Comparison of ENCODE assay signal across 19 cellular contexts in the genomic region with DNA sequence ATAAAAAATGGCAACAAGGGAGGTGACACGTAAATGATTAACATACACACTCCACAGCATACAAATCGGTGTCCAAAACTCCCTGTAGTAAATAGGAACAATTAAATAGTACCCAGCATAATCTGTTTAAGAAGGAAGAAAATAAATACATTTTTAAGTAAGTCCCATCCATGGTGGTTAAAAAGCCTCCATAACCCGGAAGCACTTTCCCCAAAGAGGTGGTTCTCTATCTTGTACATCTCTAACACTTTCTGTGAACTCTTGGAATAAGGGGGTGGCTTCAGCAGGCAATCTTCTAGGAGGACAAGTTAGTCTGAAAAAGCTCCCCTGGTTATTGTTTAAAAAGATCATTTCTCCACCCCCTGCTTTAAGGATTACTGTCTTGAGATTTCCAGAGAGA.
DNase-seq lines count a peak whose midpoint lies in the region; ATAC-seq and TF ChIP-seq lines count a peak whose summit lies in the region.
"Had no signal": no experiment of that assay in that cellular context is flagged by ENCODE, and none has a peak within 500 bp of the region (broad histone marks: within the 10 kb centered on the region; RNA-seq: fewer than 3 reads in every experiment).

No MANE protein-coding gene starts in this region.

- H3K79me1 ChIP-seq in IMR-90 (ENCODE audit: low read depth in 1 of 2, low read length in 2 of 2), result peaks cover 40 to 76% of the 10 kb centered on the region in 2 experiments

- H3K36me3 ChIP-seq in ACC112 (ENCODE audit: insufficient read depth, low read length), result no peaks in the 10 kb centered on the region
- H3K36me3 ChIP-seq in IMR-90 (ENCODE audit: control insufficient read depth, insufficient read depth, low read length), result no peaks in the 10 kb centered on the region
- H3K36me3 ChIP-seq in mammary epithelial cell (ENCODE audit: insufficient read depth, low read length), result no peaks in the 10 kb centered on the region
- no peaks in the 10 kb centered on the region for H3K36me3 ChIP-seq in osteoblast (ENCODE audit: insufficient read depth, low read length)
- H3K36me3 ChIP-seq: HAP-1, right lobe of liver, thoracic aorta had no signal

- H3K56ac ChIP-seq in IMR-90 (ENCODE audit: extremely low read depth, insufficient read depth, low read length), result no peak overlapping the region

- 0 out of 2 replicates have a peak overlapping the region, but pooled peaks have one; percentile 49 for H3K14ac ChIP-seq in IMR-90 (replicated peaks; ENCODE audit: low read depth, low read length)

- dilution Hi-C loops in IMR-90 (cut with HindIII; ENCODE audit: low sequenced_read_pairs, unreplicated experiment) (no loop called here), mammary epithelial cell (cut with HindIII; ENCODE audit: low sequenced_read_pairs) (no loop called here)

- in situ Hi-C loops in IMR-90 (cut with MboI; ENCODE audit: low sequenced_read_pairs) (no loop called here), mammary epithelial cell (cut with MboI; ENCODE audit: low sequenced_read_pairs in 2 of 2) (no loop called here)

- H3K9me3 ChIP-seq in IMR-90 (ENCODE audit: control insufficient read depth, insufficient read depth, low read length) (no peaks in the 10 kb centered on the region), mammary epithelial cell (replicated peaks; ENCODE audit: insufficient read depth, low read length) (no peaks in the 10 kb centered on the region), osteoblast (ENCODE audit: low read depth, low read length) (no peaks in the 10 kb centered on the region)
- H3K9me3 ChIP-seq: HAP-1, right lobe of liver, thoracic aorta had no signal

- H3K18ac ChIP-seq in IMR-90 (ENCODE audit: low read depth, low read length), result no peak overlapping the region

- POLR2A ChIA-PET in IMR-90 (lab: Charles Lee; ENCODE audit: unreplicated experiment), result no interaction called here

- H2BK20ac ChIP-seq in IMR-90 (ENCODE audit: low read depth, low read length), result no peak overlapping the region

- H3K4me2 ChIP-seq in IMR-90 (ENCODE audit: low read depth, low read length), result no peak overlapping the region
- H3K4me2 ChIP-seq in mammary epithelial cell (ENCODE audit: insufficient read depth, low read depth, low read length), result peak overlapping the region; percentile 72
- H3K4me2 ChIP-seq in osteoblast (ENCODE audit: insufficient read depth, low read length), result no peak overlapping the region
- H3K4me2 ChIP-seq: KMS-11 had no signal

- H3K27ac ChIP-seq in ACC112 (ENCODE audit: low read depth, low read length), result peak overlapping the region; percentile 63; the same call in 1 of the 2 replicates
- no peak overlapping the region for H3K27ac ChIP-seq in IMR-90 (ENCODE audit: insufficient read depth, low read length)
- peak overlapping the region; percentile 98 for H3K27ac ChIP-seq in mammary epithelial cell (ENCODE audit: insufficient read depth, low read depth, low read length)
- H3K27ac ChIP-seq in osteoblast (ENCODE audit: low read depth, low read length), result peak overlapping the region; percentile 95
- H3K27ac ChIP-seq: KMS-11, right lobe of liver, thoracic aorta had no signal

- H4K20me1 ChIP-seq in IMR-90 (ENCODE audit: insufficient read depth, low read length), result peaks cover 48% of the 10 kb centered on the region
- H4K20me1 ChIP-seq in mammary epithelial cell (ENCODE audit: insufficient read depth, low read length), result no peaks in the 10 kb centered on the region
- peaks cover 3% of the 10 kb centered on the region for H4K20me1 ChIP-seq in osteoblast (ENCODE audit: insufficient read depth, low read length)

- BruUV-seq in IMR-90 (replicated peaks; lab: Mats Ljungman, UMichigan), result no TSS peak
- no TSS peak for BruUV-seq in mammary epithelial cell (replicated peaks; lab: Mats Ljungman, UMichigan)

- H2AFZ ChIP-seq in ACC112 (ENCODE audit: low read length, unreplicated experiment) (no peak overlapping the region), IMR-90 (replicated peaks; ENCODE audit: low read length, poor library complexity) (no peak overlapping the region), mammary epithelial cell (ENCODE audit: low read depth, low read length) (no peak overlapping the region), osteoblast (ENCODE audit: low read length) (no peak overlapping the region)

- DNase-seq in IMR-90, result no peak
- no peak for DNase-seq in mammary epithelial cell
- DNase-seq in osteoblast (ENCODE audit: insufficient read length, low spot score, missing footprints), result no peak
- no peak for DNase-seq in DMS79 (lab: John Stamatoyannopoulos, UW)
- DNase-seq in GF-D8 (lab: John Stamatoyannopoulos, UW), result no peak
- no peak for DNase-seq in amniotic stem cell (lab: John Stamatoyannopoulos, UW)
- DNase-seq: activated CD4-positive, alpha-beta T cell treated with anti-CD3 and anti-CD28 coated beads, Interleukin-2, amount 10 ng/mL, durations not matched to agents 7 days and 5 days; activated T-cell treated with anti-CD3 and anti-CD28 coated beads, Interleukin-2, amount 50 U/mL, for 48 hours; CD8-positive, alpha-beta T cell; NCI-H1417 treated with DMSO at 0.1 percent for 48 hours; NCI-H2081 treated with DMSO at 0.1 percent for 48 hours; NCI-H82; right lobe of liver; stimulated activated naive B cell treated with anti-CD40 and anti-IgM and Interleukin-4, amounts not matched to agents 10 μg/mL and 1 μg/mL and 100 μg/mL, for 72 hours had no signal

- H3K23ac ChIP-seq in IMR-90 (ENCODE audit: low read depth, low read length), result peak overlapping the region; percentile 86; the same call in 1 of the 2 replicates

- no peak overlapping the region for H2BK120ac ChIP-seq in IMR-90 (ENCODE audit: low read depth, low read length)

- H2AK5ac ChIP-seq in IMR-90 (ENCODE audit: low read depth, low read length), result no peak overlapping the region

- TF ChIP-seq CTCF in IMR-90 (conservative IDR thresholded peaks at IDR 0.05; ENCODE audit: low read depth, low read length), result no peak
- TF ChIP-seq CTCF in mammary epithelial cell (conservative IDR thresholded peaks at IDR 0.05 in 1 of 2, IDR thresholded peaks at IDR 0.05 in 1 of 2; ENCODE audit: extremely low read depth in 1 of 2, insufficient read depth in 1 of 2, low read depth in 1 of 2, low read length in 2 of 2), result no peak
- TF ChIP-seq CTCF in osteoblast (IDR thresholded peaks at IDR 0.05; ENCODE audit: extremely low read depth, low read depth, low read length), result no peak

- H3K79me2 ChIP-seq in ACC112 (ENCODE audit: control insufficient read depth, insufficient read depth, low read length, unreplicated experiment), result peaks cover 91% of the 10 kb centered on the region
- peaks cover 86% of the 10 kb centered on the region for H3K79me2 ChIP-seq in mammary epithelial cell (ENCODE audit: insufficient read depth, low read length)
- peaks cover 91% of the 10 kb centered on the region for H3K79me2 ChIP-seq in osteoblast (ENCODE audit: insufficient read depth, low read length)

- intact Hi-C loops in IMR-90 (cut with micrococcal nuclease), result no loop called here
- intact Hi-C loops in mammary epithelial cell (cut with micrococcal nuclease), result no loop called here

- H3K27me3 ChIP-seq in ACC112 (ENCODE audit: insufficient read depth, low read length) (no peaks in the 10 kb centered on the region), IMR-90 (ENCODE audit: control insufficient read depth, insufficient read depth, low read length) (no peaks in the 10 kb centered on the region), mammary epithelial cell (ENCODE audit: insufficient read depth, low read length) (no peaks in the 10 kb centered on the region), osteoblast (ENCODE audit: insufficient read depth, low read length) (no peaks in the 10 kb centered on the region)
- H3K27me3 ChIP-seq: right lobe of liver had no signal

- peak overlapping the region in 1 of 2 experiments; percentile 23; a peak in 1 of 4 replicates for H4K8ac ChIP-seq in IMR-90 (ENCODE audit: low read depth in 2 of 2, low read length in 2 of 2)

- H3K4ac ChIP-seq in IMR-90 (ENCODE audit: low read depth, low read length), result no peak overlapping the region

- CTCF ChIA-PET in IMR-90 (lab: Yijun Ruan, JAX), result interaction anchor here (0.6 kb wide), 1 partner anchor 351 kb away, joined by 3 read pairs; no protein-coding TSS in a partner anchor
- CTCF ChIA-PET in mammary epithelial cell (lab: Charles Lee; ENCODE audit: low non-redundant PET), result no interaction called here

- 0 out of 3 replicates have a peak overlapping the region, but pooled peaks have one; percentile 51 for H2BK15ac ChIP-seq in IMR-90 (ENCODE audit: low read depth, low read length)

- WGBS in IMR-90 (ENCODE audit: extremely low coverage in 2 of 2, insufficient read length in 1 of 2), 2 experiments, result no CpG with 5 or more reads among the region's 3 CpGs
- 96% methylated on average over 3 of the region's 3 CpGs for WGBS in mammary epithelial cell (ENCODE audit: low coverage, missing lambda C conversion rate)

- ATAC-seq in IMR-90 (ENCODE audit: low read depth) (no peak), HG03442 (IDR thresholded peaks at IDR 0.05; ENCODE audit: unreplicated experiment) (no peak)
- ATAC-seq: CD8-positive, alpha-beta T cell; right lobe of liver; stimulated activated naive B cell treated with anti-CD40 and anti-IgM and Interleukin-4, amounts not matched to agents 10 μg/mL and 1 μg/mL and 100 μg/mL, for 72 hours had no signal

- H4K91ac ChIP-seq in IMR-90 (ENCODE audit: insufficient read depth, low read depth, low read length), result no peak overlapping the region

- no peak for TF ChIP-seq POLR2A in IMR-90 (IDR thresholded peaks at IDR 0.05; ENCODE audit: low read depth, low read length)

- H3K9me1 ChIP-seq in IMR-90 (ENCODE audit: insufficient read depth, low read length), result peaks cover 20% of the 10 kb centered on the region

- no peak overlapping the region for H2BK5ac ChIP-seq in IMR-90 (ENCODE audit: low read depth, low read length, poor library complexity, severe bottlenecking)

- no peak overlapping the region for H3K9ac ChIP-seq in IMR-90 (ENCODE audit: low read depth, low read length)
- peak overlapping the region; percentile 58 for H3K9ac ChIP-seq in mammary epithelial cell (ENCODE audit: insufficient read depth, low read length)
- H3K9ac ChIP-seq: KMS-11 had no signal

- no peak overlapping the region for H2AK9ac ChIP-seq in IMR-90 (replicated peaks; ENCODE audit: low read depth, low read length, poor library complexity)

- H3K4me1 ChIP-seq in ACC112 (ENCODE audit: control insufficient read depth, insufficient read depth, low read length, unreplicated experiment) (peaks cover 78% of the 10 kb centered on the region), IMR-90 (ENCODE audit: control insufficient read depth, insufficient read depth, low read length) (peaks cover 21% of the 10 kb centered on the region), mammary epithelial cell (ENCODE audit: insufficient read depth, low read length) (peaks cover 78% of the 10 kb centered on the region), osteoblast (ENCODE audit: insufficient read depth, low read length) (peaks cover 72% of the 10 kb centered on the region)
- H3K4me1 ChIP-seq: right lobe of liver had no signal

- H4K5ac ChIP-seq in IMR-90 (ENCODE audit: low read depth, low read length), result peak overlapping the region; percentile 20; the same call in 1 of the 2 replicates

- no peak for TF ChIP-seq RAD21 in IMR-90 (IDR thresholded peaks at IDR 0.05; ENCODE audit: low read length)

- H3K4me3 ChIP-seq in ACC112 (ENCODE audit: low read depth, low read length) (no peak overlapping the region), IMR-90 (ENCODE audit: insufficient read depth, low read depth, low read length) (no peak overlapping the region), mammary epithelial cell (replicated peaks in 1 of 3; ENCODE audit: insufficient read depth in 1 of 3, low read depth in 2 of 3, low read length in 3 of 3) (no peak overlapping the region), osteoblast (ENCODE audit: insufficient read depth, low read length) (no peak overlapping the region)
- H3K4me3 ChIP-seq: HAP-1, right lobe of liver, thoracic aorta had no signal
